In the genomic region with DNA sequence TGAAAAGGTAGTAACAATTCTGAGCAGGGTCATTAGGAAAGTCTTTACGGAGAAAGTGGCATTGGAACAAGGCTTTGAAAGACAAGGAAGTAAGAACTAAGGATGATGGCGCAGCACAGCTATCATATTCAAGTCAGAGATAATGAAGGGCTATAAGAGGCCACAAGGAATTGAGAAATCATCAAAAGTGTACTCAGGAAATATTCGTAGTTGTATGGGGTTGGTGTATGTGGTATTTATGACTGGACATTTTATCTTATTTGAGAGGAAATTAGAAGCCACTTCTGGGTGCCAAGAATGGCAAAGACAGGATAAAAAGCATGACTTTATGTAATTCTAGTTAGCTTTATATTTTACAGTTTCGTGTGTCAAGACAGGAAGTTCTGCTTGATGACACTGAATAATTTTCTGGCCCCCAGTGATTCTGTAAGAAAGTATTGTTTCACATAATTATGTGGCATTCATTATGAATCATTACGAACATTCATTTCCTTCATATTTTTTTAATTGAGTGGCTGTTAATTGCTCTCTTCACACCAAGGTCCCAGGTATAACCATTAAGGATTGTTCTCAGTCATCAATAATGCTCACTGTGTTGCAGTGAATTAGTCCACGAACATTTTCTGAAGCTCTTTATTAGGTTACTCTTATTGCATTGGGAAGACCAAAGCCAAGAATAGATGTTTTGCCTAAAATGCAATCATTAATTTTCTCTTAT, we compare ENCODE assay signal across 21 cellular contexts.
DNase-seq lines count a peak whose midpoint lies in the region; ATAC-seq, FAIRE-seq and TF ChIP-seq lines count a peak whose summit lies in the region.
"Had no signal": no experiment of that assay in that cellular context is flagged by ENCODE, and none has a peak within 500 bp of the region (broad histone marks: within the 10 kb centered on the region; RNA-seq: fewer than 3 reads in every experiment).

No MANE protein-coding gene starts in this region.

- no peak for TF ChIP-seq CTCF in right lobe of liver (IDR thresholded peaks at IDR 0.05)
- no peak for TF ChIP-seq CTCF in HepG2 (CRISPR knock-in tag; IDR thresholded peaks at IDR 0.05)
- no peak for TF ChIP-seq CTCF in endothelial cell of umbilical vein (IDR thresholded peaks at IDR 0.05; ENCODE audit: extremely low read depth in 1 of 2, insufficient read depth in 1 of 2, low read depth in 1 of 2, low read length in 2 of 2)
- no peak for TF ChIP-seq CTCF in Peyer's patch (IDR thresholded peaks at IDR 0.05)

- H3K4me3 Mint-ChIP-seq in stimulated activated effector memory CD8-positive, alpha-beta T cell treated with anti-CD3 and anti-CD28 coated beads, Interleukin-12 subunit alpha, Interleukin-12 subunit beta, amount 100 ng/mL, for 72 hours: no peak overlapping the region
- H3K4me3 Mint-ChIP-seq: CD14-positive monocyte; CD4-positive, alpha-beta memory T cell; HFFc6; IgD-negative memory B cell had no signal

- BruUV-seq in HepG2 (replicated peaks; lab: Mats Ljungman, UMichigan): no TSS peak
- no TSS peak for BruUV-seq in endothelial cell of umbilical vein (replicated peaks; lab: Mats Ljungman, UMichigan)

- TF ChIP-seq EP300 in HepG2 (IDR thresholded peaks at IDR 0.05; ENCODE audit: low read depth in 2 of 2, low read length in 2 of 2): no peak
- no peak for TF ChIP-seq EP300 in HepG2 (CRISPR knock-in tag; IDR thresholded peaks at IDR 0.05; ENCODE audit: borderline replicate concordance)

- FAIRE-seq in HepG2 (lab: Jason Lieb, UNC): no peak
- no peak for FAIRE-seq in endothelial cell of umbilical vein (lab: Jason Lieb, UNC)
- FAIRE-seq: GM18507, HTR-8/SVneo had no signal

- POLR2A ChIA-PET in HepG2 (lab: Yijun Ruan, JAX) (no interaction called here), endothelial cell of umbilical vein (lab: Charles Lee) (no interaction called here)

- no peaks in the 10 kb centered on the region for H3K9me1 ChIP-seq in endothelial cell of umbilical vein (replicated peaks; ENCODE audit: control insufficient read depth, extremely low read depth, insufficient read depth, low read length)

- H4K20me1 ChIP-seq in HepG2 (ENCODE audit: insufficient read depth, low read length) (no peaks in the 10 kb centered on the region), endothelial cell of umbilical vein (replicated peaks; ENCODE audit: control insufficient read depth, extremely low read depth, insufficient read depth, low read length) (no peaks in the 10 kb centered on the region)
- H4K20me1 ChIP-seq: BLaER1 had no signal

- ATAC-seq in right lobe of liver (peak; percentile 14 to 68 (median 30)), HepG2 (no peak), HG02970 (IDR thresholded peaks at IDR 0.05; ENCODE audit: low FRiP score, unreplicated experiment) (no peak)
- peak; percentile 65 for ATAC-seq in stimulated activated effector memory CD8-positive, alpha-beta T cell treated with anti-CD3 and anti-CD28 coated beads, Interleukin-12 subunit alpha, Interleukin-12 subunit beta, amount 100 ng/mL, for 72 hours
- ATAC-seq: HCT116 had no signal

- TF ChIP-seq RAD21 in HepG2 (CRISPR knock-in tag; IDR thresholded peaks at IDR 0.05): no peak

- H3K27ac ChIP-seq in right lobe of liver (no peak overlapping the region), HepG2 (ENCODE audit: extremely low read length, insufficient read depth, low read length) (no peak overlapping the region), endothelial cell of umbilical vein (ENCODE audit: insufficient read depth, low read depth, low read length) (no peak overlapping the region), Peyer's patch (no peak overlapping the region)
- H3K27ac ChIP-seq: BLaER1 had no signal

- intact Hi-C loops in right lobe of liver (cut with DNase I): no loop called here
- intact Hi-C loops in HepG2 (cut with micrococcal nuclease; ENCODE audit: unreplicated experiment): no loop called here
- intact Hi-C loops in endothelial cell of umbilical vein (cut with micrococcal nuclease): no loop called here

- in situ Hi-C loops in HepG2 (cut with HindIII; ENCODE audit: extremely low pct_ligation_motif_present, low pct_unique_long_range_greater_than_20kb): no loop called here

- H3K79me2 ChIP-seq in HepG2 (ENCODE audit: insufficient read depth, low read length): no peaks in the 10 kb centered on the region
- no peaks in the 10 kb centered on the region for H3K79me2 ChIP-seq in endothelial cell of umbilical vein (ENCODE audit: control insufficient read depth, insufficient read depth, low read length)

- no peak overlapping the region for H3K4me3 ChIP-seq in right lobe of liver
- no peak overlapping the region for H3K4me3 ChIP-seq in HepG2 (replicated peaks in 1 of 3; ENCODE audit: insufficient read depth in 1 of 3, low read depth in 2 of 3, low read length in 3 of 3)
- H3K4me3 ChIP-seq in endothelial cell of umbilical vein (replicated peaks in 1 of 3; ENCODE audit: insufficient read depth in 1 of 3, low read depth in 1 of 3, low read length in 3 of 3): no peak overlapping the region
- no peak overlapping the region for H3K4me3 ChIP-seq in Peyer's patch
- H3K4me3 ChIP-seq: BLaER1 had no signal

- TF ChIP-seq POLR2A in right lobe of liver (IDR thresholded peaks at IDR 0.05) (no peak), HepG2 (IDR thresholded peaks at IDR 0.05; ENCODE audit: insufficient read depth in 1 of 2, low read depth in 2 of 2, low read length in 2 of 2) (no peak), endothelial cell of umbilical vein (IDR thresholded peaks at IDR 0.05; ENCODE audit: low read depth, low read length) (no peak), Peyer's patch (IDR thresholded peaks at IDR 0.05) (no peak)

- H2AFZ ChIP-seq in HepG2 (ENCODE audit: low read length) (no peak overlapping the region), endothelial cell of umbilical vein (ENCODE audit: low read depth, low read length) (no peak overlapping the region)

- H3K4me2 ChIP-seq in HepG2 (ENCODE audit: low read depth, low read length) (no peak overlapping the region), endothelial cell of umbilical vein (ENCODE audit: insufficient read depth, low read length) (no peak overlapping the region)
- H3K4me2 ChIP-seq: BLaER1 had no signal

- WGBS in right lobe of liver (ENCODE audit: insufficient coverage, low coverage, low lambda C conversion rate, missing lambda C conversion rate): 67% methylated on average over 6 of the region's 6 CpGs
- WGBS in HepG2 (ENCODE audit: low lambda C conversion rate): 26% methylated on average over 6 of the region's 6 CpGs

- dilution Hi-C loops in endothelial cell of umbilical vein (cut with MboI; ENCODE audit: extremely low pct_ligation_motif_present, low sequenced_read_pairs): no loop called here

- no peaks in the 10 kb centered on the region for H3K9me3 ChIP-seq in right lobe of liver
- H3K9me3 ChIP-seq in HepG2 (ENCODE audit: low read length): no peaks in the 10 kb centered on the region
- no peaks in the 10 kb centered on the region for H3K9me3 ChIP-seq in endothelial cell of umbilical vein (replicated peaks; ENCODE audit: control insufficient read depth, insufficient read depth, low read length)
- H3K9me3 ChIP-seq in Peyer's patch: no peaks in the 10 kb centered on the region

- H3K27me3 ChIP-seq in right lobe of liver (no peaks in the 10 kb centered on the region), HepG2 (ENCODE audit: control insufficient read depth in 1 of 2, insufficient read depth in 2 of 2, low read length in 2 of 2) (no peaks in the 10 kb centered on the region), endothelial cell of umbilical vein (ENCODE audit: control insufficient read depth in 2 of 2, insufficient read depth in 2 of 2, low read length in 2 of 2) (no peaks in the 10 kb centered on the region), Peyer's patch (no peaks in the 10 kb centered on the region)
- H3K27me3 ChIP-seq: BLaER1 had no signal

- H3K36me3 ChIP-seq in right lobe of liver (no peaks in the 10 kb centered on the region), HepG2 (replicated peaks in 1 of 2; ENCODE audit: control insufficient read depth in 1 of 2, insufficient read depth in 2 of 2, low read length in 2 of 2) (no peaks in the 10 kb centered on the region), endothelial cell of umbilical vein (ENCODE audit: control insufficient read depth in 2 of 2, extremely low read depth in 1 of 2, insufficient read depth in 2 of 2, low read length in 2 of 2) (no peaks in the 10 kb centered on the region), Peyer's patch (no peaks in the 10 kb centered on the region)
- H3K36me3 ChIP-seq: BLaER1 had no signal

- CTCF ChIA-PET in HepG2 (lab: Yijun Ruan, JAX; ENCODE audit: low intra/inter-chr PET ratio, low total read pairs): no interaction called here
- CTCF ChIA-PET in endothelial cell of umbilical vein (lab: Charles Lee): no interaction called here

- H3K9ac ChIP-seq in HepG2 (ENCODE audit: insufficient read depth, low read depth, low read length) (no peak overlapping the region), endothelial cell of umbilical vein (replicated peaks; ENCODE audit: extremely low read depth, insufficient read depth, low read length) (no peak overlapping the region)
- H3K9ac ChIP-seq: BLaER1 had no signal

- H3K4me1 ChIP-seq in right lobe of liver: peaks cover 0 to 39% (median 6%) of the 10 kb centered on the region in 4 donors
- H3K4me1 ChIP-seq in HepG2 (ENCODE audit: insufficient read depth, low read length): peaks cover 6% of the 10 kb centered on the region
- no peaks in the 10 kb centered on the region for H3K4me1 ChIP-seq in endothelial cell of umbilical vein (ENCODE audit: control insufficient read depth, extremely low read depth, insufficient read depth, low read length)
- H3K4me1 ChIP-seq in Peyer's patch: no peaks in the 10 kb centered on the region
- H3K4me1 ChIP-seq: BLaER1 had no signal

- H3K36me3 Mint-ChIP-seq in stimulated activated effector memory CD8-positive, alpha-beta T cell treated with anti-CD3 and anti-CD28 coated beads, Interleukin-12 subunit alpha, Interleukin-12 subunit beta, amount 100 ng/mL, for 72 hours: no peaks in the 10 kb centered on the region
- H3K36me3 Mint-ChIP-seq: CD14-positive monocyte; CD4-positive, alpha-beta memory T cell; IgD-negative memory B cell had no signal

- DNase-seq in right lobe of liver (no peak), HepG2 (ENCODE audit: low spot score) (no peak), NOMO-1 treated with dmso at 0.1 percent for 144 hours (lab: John Stamatoyannopoulos, UW; ENCODE audit: unreplicated experiment) (peak; percentile 21), endothelial cell of umbilical vein (ENCODE audit: low read depth, low spot score) (no peak), Peyer's patch (no peak), DMS153 (lab: John Stamatoyannopoulos, UW) (no peak)
- DNase-seq in stimulated activated effector memory CD8-positive, alpha-beta T cell treated with anti-CD3 and anti-CD28 coated beads, Interleukin-12 subunit alpha, Interleukin-12 subunit beta, amount 100 ng/mL, for 72 hours (ENCODE audit: low spot score in 2 of 2): no peak
- DNase-seq: 8988T; CD4-positive, alpha-beta memory T cell; DMS79 treated with DMSO at 0.1 percent for 48 hours; GF-D8; GOT3; H7; HFFc6 had no signal

- no peaks in the 10 kb centered on the region for H3K9me3 Mint-ChIP-seq in stimulated activated effector memory CD8-positive, alpha-beta T cell treated with anti-CD3 and anti-CD28 coated beads, Interleukin-12 subunit alpha, Interleukin-12 subunit beta, amount 100 ng/mL, for 72 hours
- H3K9me3 Mint-ChIP-seq: HFFc6, IgD-negative memory B cell had no signal

- no peak overlapping the region for H3K27ac Mint-ChIP-seq in stimulated activated effector memory CD8-positive, alpha-beta T cell treated with anti-CD3 and anti-CD28 coated beads, Interleukin-12 subunit alpha, Interleukin-12 subunit beta, amount 100 ng/mL, for 72 hours
- H3K27ac Mint-ChIP-seq: CD4-positive, alpha-beta memory T cell; HFFc6; IgD-negative memory B cell had no signal

- H3K4me1 Mint-ChIP-seq in stimulated activated effector memory CD8-positive, alpha-beta T cell treated with anti-CD3 and anti-CD28 coated beads, Interleukin-12 subunit alpha, Interleukin-12 subunit beta, amount 100 ng/mL, for 72 hours: no peaks in the 10 kb centered on the region
- H3K4me1 Mint-ChIP-seq: CD4-positive, alpha-beta memory T cell; IgD-negative memory B cell had no signal

Comparison
In these comparisons a context has a peak if more than half of its experiments do, and no peak if none do; other contexts are left out.
1. ATAC-seq: peak in right lobe of liver (4 of 4) and stimulated activated effector memory CD8-positive, alpha-beta T cell treated with anti-CD3 and anti-CD28 coated beads, Interleukin-12 subunit alpha, Interleukin-12 subunit beta, amount 100 ng/mL, for 72 hours (single experiment); none in HepG2 (single experiment) and HG02970 (single experiment).